23 cellular contexts compared by ENCODE assay signal in genomic region chr2:141055526-141055925, GRCh38.
DNase-seq lines count a peak whose midpoint lies in the region; ATAC-seq, FAIRE-seq and TF ChIP-seq lines count a peak whose summit lies in the region.
"Had no signal": no experiment of that assay in that cellular context is flagged by ENCODE, and none has a peak within 500 bp of the region (broad histone marks: within the 10 kb centered on the region; RNA-seq: fewer than 3 reads in every experiment).

No MANE protein-coding gene starts in this region.

- H3K4me1 ChIP-seq in neural progenitor cell (no peaks in the 10 kb centered on the region), pancreas (no peaks in the 10 kb centered on the region)
- H3K4me1 ChIP-seq: adrenal gland, right atrium auricular region had no signal

- H4K20me1 ChIP-seq in neural progenitor cell (ENCODE audit: low read depth): no peaks in the 10 kb centered on the region

- no peaks in the 10 kb centered on the region for H3K36me3 ChIP-seq in neural progenitor cell
- no peaks in the 10 kb centered on the region for H3K36me3 ChIP-seq in pancreas
- H3K36me3 ChIP-seq: adrenal gland, neutrophil, right atrium auricular region had no signal

- H3K27me3 ChIP-seq in neural progenitor cell (no peaks in the 10 kb centered on the region), pancreas (no peaks in the 10 kb centered on the region)
- H3K27me3 ChIP-seq: adrenal gland, neutrophil, right atrium auricular region had no signal

- no peaks in the 10 kb centered on the region for H3K9me3 Mint-ChIP-seq in neural progenitor cell
- H3K9me3 Mint-ChIP-seq: IgD-negative memory B cell had no signal

- TF ChIP-seq CTCF in AG09309 (IDR thresholded peaks at IDR 0.05; ENCODE audit: control insufficient read depth, insufficient read depth, low read depth, low read length, missing control alignments) (no peak), neural progenitor cell (IDR thresholded peaks at IDR 0.05) (no peak), pancreas (IDR thresholded peaks at IDR 0.05) (no peak)

- no peak overlapping the region for H3K27ac Mint-ChIP-seq in neural progenitor cell
- H3K27ac Mint-ChIP-seq: activated T-helper 17 cell treated with anti-CD3 and anti-CD28 coated beads, Interleukin-2, amount 50 U/mL, for 72 hours had no signal

- no peaks in the 10 kb centered on the region for H3K4me1 Mint-ChIP-seq in neural progenitor cell
- H3K4me1 Mint-ChIP-seq: activated T-helper 17 cell treated with anti-CD3 and anti-CD28 coated beads, Interleukin-2, amount 50 U/mL, for 72 hours; IgD-negative memory B cell had no signal

- DNase-seq in AG09309 (ENCODE audit: low read depth) (peak; percentile 16), HS-5 (ENCODE audit: low read depth) (peak; percentile 60), astrocyte of the hippocampus (ENCODE audit: low read depth, low spot score) (peak; percentile 15), glomerular endothelial cell (ENCODE audit: extremely low read depth, low read depth, low spot score) (peak; percentile 42), neural progenitor cell (ENCODE audit: low spot score) (no peak), NCI-H510A (lab: John Stamatoyannopoulos, UW) (no peak), pancreas (no peak)
- no peak for DNase-seq in effector CD8-positive, alpha-beta T cell (lab: John Stamatoyannopoulos, UW)
- DNase-seq: activated CD8-positive, alpha-beta memory T cell treated with anti-CD3 and anti-CD28 coated beads for 24 hours; adrenal gland; erythroblast; GF-D8; H7; hippocampal formation; NCI-H1048; NCI-H2081 treated with DMSO at 0.1 percent for 48 hours had no signal

- WGBS in pancreas, 2 donors: 81 to 88% methylated on average over 1 of the region's 1 CpG

- no peaks in the 10 kb centered on the region for H3K79me2 ChIP-seq in neural progenitor cell (ENCODE audit: low read depth)

- H3K9me3 ChIP-seq in neural progenitor cell (ENCODE audit: low read depth): no peaks in the 10 kb centered on the region
- H3K9me3 ChIP-seq in pancreas: no peaks in the 10 kb centered on the region
- H3K9me3 ChIP-seq: adrenal gland, neutrophil, right atrium auricular region had no signal

- H3K4me3 Mint-ChIP-seq in neural progenitor cell: no peak overlapping the region
- H3K4me3 Mint-ChIP-seq: activated T-helper 17 cell treated with anti-CD3 and anti-CD28 coated beads, Interleukin-2, amount 50 U/mL, for 72 hours; IgD-negative memory B cell had no signal

- no peaks in the 10 kb centered on the region for H3K27me3 Mint-ChIP-seq in neural progenitor cell (ENCODE audit: insufficient read depth, low read depth)
- H3K27me3 Mint-ChIP-seq: activated T-helper 17 cell treated with anti-CD3 and anti-CD28 coated beads, Interleukin-2, amount 50 U/mL, for 72 hours; IgD-negative memory B cell had no signal

- no peak for FAIRE-seq in pancreas (lab: Jason Lieb, UNC)
- FAIRE-seq: RCC 7860 had no signal

- H3K27ac ChIP-seq in neural progenitor cell (no peak overlapping the region), pancreas (no peak overlapping the region)
- H3K27ac ChIP-seq: adrenal gland, coronary artery, neutrophil, right atrium auricular region, VCaP had no signal

- no peak overlapping the region for H3K4me2 ChIP-seq in neural progenitor cell

- ATAC-seq in pancreas: no peak
- ATAC-seq: activated T-helper 17 cell treated with anti-CD3 and anti-CD28 coated beads, Interleukin-2, amount 50 U/mL, for 72 hours had no signal

- H2AFZ ChIP-seq in neural progenitor cell (replicated peaks): no peak overlapping the region

- intact Hi-C loops in pancreas (cut with DNase I): no loop called here

- H3K36me3 Mint-ChIP-seq in neural progenitor cell: no peaks in the 10 kb centered on the region
- H3K36me3 Mint-ChIP-seq: IgD-negative memory B cell had no signal

- no peaks in the 10 kb centered on the region for H3F3A ChIP-seq in neural progenitor cell (ENCODE audit: low read depth)

- H3K4me3 ChIP-seq in AG09309 (ENCODE audit: control insufficient read depth, low read depth, low read length): no peak overlapping the region
- no peak overlapping the region for H3K4me3 ChIP-seq in neural progenitor cell
- no peak overlapping the region for H3K4me3 ChIP-seq in pancreas
- H3K4me3 ChIP-seq: adrenal gland, coronary artery, right atrium auricular region had no signal

- H3K9ac ChIP-seq in neural progenitor cell: no peak overlapping the region

Comparison
In these comparisons a context has a peak if more than half of its experiments do, and no peak if none do; other contexts are left out.
1. DNase-seq: peak in AG09309 (single experiment), HS-5 (single experiment), astrocyte of the hippocampus (single experiment) and glomerular endothelial cell (single experiment); none in neural progenitor cell (single experiment), NCI-H510A (single experiment), pancreas (0 of 6) and effector CD8-positive, alpha-beta T cell (single experiment).